1 cellular context compared by ENCODE assay signal in the genomic region with DNA sequence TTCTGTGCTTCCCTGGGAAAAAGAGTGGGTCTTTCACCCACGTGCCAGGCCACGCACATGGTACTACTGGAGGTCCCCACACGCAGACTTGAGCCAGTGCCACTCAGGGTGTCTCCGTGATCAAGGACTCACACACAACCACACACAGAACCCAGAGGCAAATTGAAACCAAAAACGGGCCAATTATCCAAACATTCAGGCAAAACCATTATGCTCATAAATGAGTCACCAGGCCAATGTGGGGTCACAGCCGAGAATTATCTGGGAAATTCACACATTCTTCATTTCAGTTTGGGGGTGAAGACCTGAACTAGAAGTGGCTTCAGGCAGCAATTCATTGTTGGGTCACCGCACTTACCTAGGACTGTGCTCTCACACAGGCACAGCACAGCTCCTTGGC.
A peak's percentile ranks its signal among the peaks of the same experiment; 100 is the strongest.
TF ChIP-seq lines count a peak whose summit lies in the region.

No MANE protein-coding gene starts in this region.

TF ChIP-seq in K562, 482 proteins besides CTCF, POLR2A, EP300 and RAD21:
- 0 out of 2 replicates have a peak, but pooled peaks have one; percentile 4 for TF ChIP-seq CBFA2T3 (IDR thresholded peaks at IDR 0.05)
- no peak for TF ChIP-seq ZNF12 (CRISPR knock-in tag; IDR thresholded peaks at IDR 0.05)
